8 cellular contexts compared by ENCODE assay signal in genomic region chr19:44111910-44112463, GRCh38. TPM values are rescaled to one million over a fixed set of nuclear protein-coding genes. Genes with fewer than 3 reads are reported as not detected.
A peak's percentile ranks its signal among the peaks of the same experiment; 100 is the strongest.
DNase-seq lines count a peak whose midpoint lies in the region; ATAC-seq and TF ChIP-seq lines count a peak whose summit lies in the region.

No MANE protein-coding gene starts in this region.

- peaks cover 12% of the 10 kb centered on the region for H3K79me2 ChIP-seq in neural cell (replicated peaks; ENCODE audit: insufficient read depth, low read length)

- H3K9me2 ChIP-seq in neural cell (ENCODE audit: insufficient read depth, low read length): no peaks in the 10 kb centered on the region

- no peaks in the 10 kb centered on the region for H4K20me1 ChIP-seq in neural cell (ENCODE audit: insufficient read depth)

- peak overlapping the region; percentile 55 for H3K9ac ChIP-seq in neural cell (ENCODE audit: low read length)

- H3F3A ChIP-seq in neural cell (ENCODE audit: insufficient read depth, low read length, poor library complexity, severe bottlenecking): no peaks in the 10 kb centered on the region

- TF ChIP-seq CTCF in neural cell (IDR thresholded peaks at IDR 0.05; ENCODE audit: poor library complexity, severe bottlenecking): no peak

- no peak for TF ChIP-seq RAD21 in neural cell (conservative IDR thresholded peaks at IDR 0.05)

- no peaks in the 10 kb centered on the region for H3K27me3 ChIP-seq in SJCRH30
- no peaks in the 10 kb centered on the region for H3K27me3 ChIP-seq in neural cell (ENCODE audit: insufficient read depth, low read depth, low read length)

- no peak for ATAC-seq in GM18873 (IDR thresholded peaks at IDR 0.05; ENCODE audit: low FRiP score, unreplicated experiment)

- H3K27ac ChIP-seq in SJCRH30: no peak overlapping the region
- H3K27ac ChIP-seq in neural cell (ENCODE audit: low read length): peak overlapping the region; percentile 49

- no peak for TF ChIP-seq EP300 in neural cell (conservative IDR thresholded peaks at IDR 0.05; ENCODE audit: poor library complexity, severe bottlenecking)

- peak; percentile 12 for DNase-seq in stimulated activated CD4-positive, alpha-beta T cell treated with anti-CD3 and anti-CD28 coated beads, Interleukin-15, amount 100 ng/mL, for 24 hours
- no peak for DNase-seq in stimulated activated CD4-positive, alpha-beta T cell treated with anti-CD3 and anti-CD28 coated beads, Interleukin-4, amount 100 ng/mL, for 4 hours
- peak; percentile 5 to 10 for DNase-seq in SJCRH30
- DNase-seq in epidermal melanocyte (ENCODE audit: insufficient read length, low spot score): peak; percentile 29
- no peak for DNase-seq in UCSD-AML1 (lab: John Stamatoyannopoulos, UW; ENCODE audit: unreplicated experiment)
- DNase-seq in DMS153 treated with DMSO at 0.1 percent for 48 hours (lab: John Stamatoyannopoulos, UW; ENCODE audit: unreplicated experiment): no peak

- H3K9me3 ChIP-seq in SJCRH30 (replicated peaks): no peaks in the 10 kb centered on the region
- no peaks in the 10 kb centered on the region for H3K9me3 ChIP-seq in neural cell (ENCODE audit: low read length)

- no peak overlapping the region for H2AFZ ChIP-seq in neural cell (ENCODE audit: low read depth, low read length)

- peaks cover 11% of the 10 kb centered on the region for H3K36me3 ChIP-seq in SJCRH30
- H3K36me3 ChIP-seq in neural cell (ENCODE audit: insufficient read depth, low read length): peaks cover 15% of the 10 kb centered on the region

- no peaks in the 10 kb centered on the region for H3K4me1 ChIP-seq in SJCRH30

- H3K4me3 ChIP-seq in SJCRH30 (peak overlapping the region; percentile 81), neural cell (ENCODE audit: low read length) (peak overlapping the region; percentile 69)

- peak overlapping the region; percentile 72 for H3K4me2 ChIP-seq in neural cell (ENCODE audit: low read length)

TF ChIP-seq in neural cell, 6 proteins besides CTCF, POLR2A, EP300 and RAD21:
- TF ChIP-seq MXI1 (conservative IDR thresholded peaks at IDR 0.05; ENCODE audit: poor library complexity, severe bottlenecking): no peak
- peak; percentile 10 for TF ChIP-seq POLR2AphosphoS5 (IDR thresholded peaks at IDR 0.05)

RNA-seq across cellular contexts. Expression of gene ZNF225, which starts 1.2 kb away (rescaled TPM):
- 5.1 and 6.3 TPM in 2 replicates for total RNA-seq in SJCRH30 (2014; rRNA removed; shearing (Covaris generic))
- 6.8 and 8.5 TPM in 2 replicates for polyA plus RNA-seq in neural cell
- 16.6 and 16.7 TPM in 2 replicates for polyA minus RNA-seq in neural cell

RNA-seq across cellular contexts. Expression of gene ZNF224, which starts 17.8 kb away (rescaled TPM):
- 18.1 and 26.3 TPM in 2 replicates for total RNA-seq in SJCRH30 (2014; rRNA removed; shearing (Covaris generic))
- polyA plus RNA-seq in neural cell: 41.8 and 45.4 TPM in 2 replicates
- polyA minus RNA-seq in neural cell: 41.4 and 69.9 TPM in 2 replicates

RNA-seq across cellular contexts. Expression of gene ZNF234, which starts 29.4 kb away (rescaled TPM):
- total RNA-seq in SJCRH30 (2014; rRNA removed; shearing (Covaris generic)): 10.5 and 11.6 TPM in 2 replicates
- 9.1 and 14.2 TPM in 2 replicates for polyA plus RNA-seq in neural cell
- polyA minus RNA-seq in neural cell: 34.3 and 40.3 TPM in 2 replicates

RNA-seq across cellular contexts. Expression of gene ZNF284, which starts 40.0 kb away (rescaled TPM):
- 4.0 and 4.7 TPM in 2 replicates for total RNA-seq in SJCRH30 (2014; rRNA removed; shearing (Covaris generic))
- 3.5 and 3.8 TPM in 2 replicates for polyA plus RNA-seq in neural cell
- 6.8 and 9.4 TPM in 2 replicates for polyA minus RNA-seq in neural cell

RNA-seq across cellular contexts. Expression of gene ZNF226, which starts 52.9 kb away (rescaled TPM):
- 14.8 and 18.0 TPM in 2 replicates for total RNA-seq in SJCRH30 (2014; rRNA removed; shearing (Covaris generic))
- polyA plus RNA-seq in neural cell: 39.0 and 39.3 TPM in 2 replicates
- 90.8 and 105 TPM in 2 replicates for polyA minus RNA-seq in neural cell

Comparison
In these comparisons a context has a peak if more than half of its experiments do, and no peak if none do; other contexts are left out.
1. DNase-seq: peak in stimulated activated CD4-positive, alpha-beta T cell treated with anti-CD3 and anti-CD28 coated beads, Interleukin-15, amount 100 ng/mL, for 24 hours (single experiment), SJCRH30 (2 of 2) and epidermal melanocyte (single experiment); none in stimulated activated CD4-positive, alpha-beta T cell treated with anti-CD3 and anti-CD28 coated beads, Interleukin-4, amount 100 ng/mL, for 4 hours (0 of 2), UCSD-AML1 (single experiment) and DMS153 treated with DMSO at 0.1 percent for 48 hours (single experiment).